1 cellular context compared by ENCODE assay signal in genomic region chr4:2071912-2072867, GRCh38.
TF ChIP-seq lines count a peak whose summit lies in the region.

No MANE protein-coding gene starts in this region.

TF ChIP-seq in GM23338, 12 proteins besides CTCF, POLR2A, EP300 and RAD21 (continued from another document):
- TF ChIP-seq ZNF462 (CRISPR knock-in tag; IDR thresholded peaks at IDR 0.05) (no peak), JUNB (IDR thresholded peaks at IDR 0.05; ENCODE audit: unreplicated experiment) (no peak), ZNF114 (CRISPR knock-in tag; IDR thresholded peaks at IDR 0.05) (no peak), POLR2AphosphoS5 (IDR thresholded peaks at IDR 0.05; ENCODE audit: low read depth) (no peak), EZH2phosphoT487 (IDR thresholded peaks at IDR 0.05; ENCODE audit: unreplicated experiment) (no peak)
